17 cellular contexts compared by ENCODE assay signal in genomic region chr9:81125446-81126092, GRCh38.
A peak's percentile ranks its signal among the peaks of the same experiment; 100 is the strongest.
DNase-seq lines count a peak whose midpoint lies in the region; ATAC-seq and TF ChIP-seq lines count a peak whose summit lies in the region.
"Had no signal": no experiment of that assay in that cellular context is flagged by ENCODE, and none has a peak within 500 bp of the region (broad histone marks: within the 10 kb centered on the region; RNA-seq: fewer than 3 reads in every experiment).

No MANE protein-coding gene starts in this region.

- no peak overlapping the region for H3K9ac ChIP-seq in trophoblast cell (ENCODE audit: low read length)

- no peaks in the 10 kb centered on the region for H3K36me3 Mint-ChIP-seq in glutamatergic neuron (ENCODE audit: unreplicated experiment)
- H3K36me3 Mint-ChIP-seq: naive thymus-derived CD4-positive, alpha-beta T cell had no signal

- no CpG with 5 or more reads among the region's 3 CpGs for WGBS in trophoblast cell (ENCODE audit: extremely low coverage, insufficient coverage, insufficient read length)

- H3K79me2 ChIP-seq in trophoblast cell (ENCODE audit: control insufficient read depth, insufficient read depth, low read length, poor library complexity) = no peaks in the 10 kb centered on the region

- no peak overlapping the region for H4K8ac ChIP-seq in trophoblast cell (ENCODE audit: low read depth, low read length)

- no peak overlapping the region for H2AK5ac ChIP-seq in trophoblast cell (ENCODE audit: low read length)

- H3K18ac ChIP-seq in trophoblast cell (ENCODE audit: low read length) = no peak overlapping the region

- H4K12ac ChIP-seq in trophoblast cell (ENCODE audit: low read depth, low read length) = no peak overlapping the region

- H3K23ac ChIP-seq in trophoblast cell (ENCODE audit: low read length) = no peak overlapping the region

- no peak overlapping the region for H3K27ac Mint-ChIP-seq in glutamatergic neuron (ENCODE audit: unreplicated experiment)
- H3K27ac Mint-ChIP-seq: activated CD4-positive, alpha-beta T cell treated with anti-CD3 and anti-CD28 coated beads, Interleukin-2, amount 10 ng/mL, durations not matched to agents 24 days and 14 days; activated naive CD4-positive, alpha-beta T cell treated with anti-CD3 and anti-CD28 coated beads, Interleukin-2, amount 50 U/mL, for 72 hours; CD4-positive, alpha-beta T cell; naive thymus-derived CD4-positive, alpha-beta T cell had no signal

- no peaks in the 10 kb centered on the region for H3K79me1 ChIP-seq in trophoblast cell (ENCODE audit: low read length)

- no peaks in the 10 kb centered on the region for H3K4me1 ChIP-seq in trophoblast cell (ENCODE audit: control insufficient read depth in 1 of 2, insufficient read depth in 2 of 2, low read length in 2 of 2)
- H3K4me1 ChIP-seq: left ventricle myocardium inferior, suprapubic skin had no signal

- peaks cover 1% of the 10 kb centered on the region for H3K9me3 Mint-ChIP-seq in glutamatergic neuron (ENCODE audit: unreplicated experiment)
- H3K9me3 Mint-ChIP-seq: activated naive CD4-positive, alpha-beta T cell treated with anti-CD3 and anti-CD28 coated beads, Interleukin-2, amount 50 U/mL, for 72 hours had no signal

- H3K36me3 ChIP-seq in trophoblast cell (ENCODE audit: control insufficient read depth in 1 of 2, insufficient read depth in 2 of 2, low read length in 2 of 2) = no peaks in the 10 kb centered on the region
- H3K36me3 ChIP-seq: left ventricle myocardium inferior, SJSA1, suprapubic skin had no signal

- ATAC-seq in HG02759 (IDR thresholded peaks at IDR 0.05; ENCODE audit: unreplicated experiment) = peak; percentile 41
- ATAC-seq in esophagus mucosa = peak; percentile 56
- no peak for ATAC-seq in HG03378 (IDR thresholded peaks at IDR 0.05; ENCODE audit: unreplicated experiment)
- ATAC-seq: GM12878; naive thymus-derived CD4-positive, alpha-beta T cell had no signal

- H3K27ac ChIP-seq in trophoblast cell (ENCODE audit: low read depth, low read length) = no peak overlapping the region
- H3K27ac ChIP-seq: left ventricle myocardium inferior, SJSA1, suprapubic skin had no signal

- H3K4me3 ChIP-seq in trophoblast cell (ENCODE audit: low read depth, low read length) = no peak overlapping the region
- H3K4me3 ChIP-seq: GM12878, left ventricle myocardium inferior, SJSA1, suprapubic skin had no signal

- H2AFZ ChIP-seq in trophoblast cell (ENCODE audit: insufficient read depth, low read length, poor library complexity) = no peak overlapping the region

- TF ChIP-seq CTCF in glutamatergic neuron (IDR thresholded peaks at IDR 0.05; ENCODE audit: partially characterized antibody, unreplicated experiment) = no peak

- peaks cover 2% of the 10 kb centered on the region for H3K9me3 ChIP-seq in trophoblast cell (ENCODE audit: insufficient read depth, low read depth, low read length)
- H3K9me3 ChIP-seq: left ventricle myocardium inferior, SJSA1, suprapubic skin had no signal

- H3K4ac ChIP-seq in trophoblast cell (ENCODE audit: low read depth, low read length) = no peak overlapping the region

- peak; percentile 46 for DNase-seq in NCI-H226
- DNase-seq in trophoblast cell = peak; percentile 4 to 61
- no peak for DNase-seq in SKM-1 (lab: John Stamatoyannopoulos, UW; ENCODE audit: unreplicated experiment)
- DNase-seq in glutamatergic neuron = no peak
- DNase-seq in stimulated activated CD4-positive, alpha-beta T cell treated with anti-CD3 and anti-CD28 coated beads, Interleukin-1b, Interleukin-23, amount 100 ng/mL, for 48 hours = no peak
- DNase-seq: activated CD4-positive, alpha-beta T cell treated with anti-CD3 and anti-CD28 coated beads, Interleukin-2, amount 10 ng/mL, durations not matched to agents 24 days and 14 days; activated T-cell treated with anti-CD3 and anti-CD28 coated beads, Interleukin-2, amount 50 U/mL, for 1 hour; CD4-positive, alpha-beta T cell; left ventricle myocardium inferior; naive thymus-derived CD4-positive, alpha-beta T cell had no signal

- no peak overlapping the region for H2BK5ac ChIP-seq in trophoblast cell (ENCODE audit: low read depth, low read length, poor library complexity)

- no peak overlapping the region for H3K4me2 ChIP-seq in trophoblast cell (ENCODE audit: low read length)

- H3K27me3 Mint-ChIP-seq in glutamatergic neuron (ENCODE audit: unreplicated experiment) = no peaks in the 10 kb centered on the region
- H3K27me3 Mint-ChIP-seq: activated CD4-positive, alpha-beta T cell treated with anti-CD3 and anti-CD28 coated beads, Interleukin-2, amount 10 ng/mL, durations not matched to agents 24 days and 14 days; CD4-positive, alpha-beta T cell; naive thymus-derived CD4-positive, alpha-beta T cell had no signal

- peaks cover 13% of the 10 kb centered on the region for H3K4me1 Mint-ChIP-seq in glutamatergic neuron (ENCODE audit: low read depth, unreplicated experiment)
- H3K4me1 Mint-ChIP-seq: naive thymus-derived CD4-positive, alpha-beta T cell had no signal

- H3K27me3 ChIP-seq in trophoblast cell (ENCODE audit: insufficient read depth, low read length) = no peaks in the 10 kb centered on the region
- H3K27me3 ChIP-seq: SJSA1, suprapubic skin had no signal

- H4K91ac ChIP-seq in trophoblast cell (ENCODE audit: low read depth, low read length) = no peak overlapping the region

- H3K14ac ChIP-seq in trophoblast cell (ENCODE audit: low read length) = no peak overlapping the region

- H2BK120ac ChIP-seq in trophoblast cell (ENCODE audit: insufficient read depth, low read length, poor library complexity) = no peak overlapping the region

- no peak overlapping the region for H2BK12ac ChIP-seq in trophoblast cell (ENCODE audit: low read length)

- H3K4me3 Mint-ChIP-seq in glutamatergic neuron (ENCODE audit: unreplicated experiment) = no peak overlapping the region
- H3K4me3 Mint-ChIP-seq: activated CD4-positive, alpha-beta T cell treated with anti-CD3 and anti-CD28 coated beads, Interleukin-2, amount 10 ng/mL, durations not matched to agents 24 days and 14 days; CD4-positive, alpha-beta T cell; naive thymus-derived CD4-positive, alpha-beta T cell had no signal

Comparison
In these comparisons a context has a peak if more than half of its experiments do, and no peak if none do; other contexts are left out.
1. DNase-seq: peak in NCI-H226 (single experiment) and trophoblast cell (2 of 2); none in SKM-1 (single experiment), glutamatergic neuron (single experiment) and stimulated activated CD4-positive, alpha-beta T cell treated with anti-CD3 and anti-CD28 coated beads, Interleukin-1b, Interleukin-23, amount 100 ng/mL, for 48 hours (single experiment).